13 cellular contexts compared by ENCODE assay signal in genomic region chr22:38284042-38284402, GRCh38. TPM values are rescaled to one million over a fixed set of nuclear protein-coding genes. Genes with fewer than 3 reads are reported as not detected.
DNase-seq lines count a peak whose midpoint lies in the region; ATAC-seq, FAIRE-seq and TF ChIP-seq lines count a peak whose summit lies in the region.
"Had no signal": no experiment of that assay in that cellular context is flagged by ENCODE, and none has a peak within 500 bp of the region (broad histone marks: within the 10 kb centered on the region; RNA-seq: fewer than 3 reads in every experiment).

No MANE protein-coding gene starts in this region.

- peaks cover 8% of the 10 kb centered on the region for H3K36me3 Mint-ChIP-seq in nephron (ENCODE audit: low read depth)

- peaks cover 4% of the 10 kb centered on the region for H3K27me3 Mint-ChIP-seq in nephron (ENCODE audit: low read depth)

- no peak for FAIRE-seq in frontal cortex (lab: Jason Lieb, UNC)

- no peaks in the 10 kb centered on the region for H3K9me3 ChIP-seq in aorta (ENCODE audit: control insufficient read depth, low read length)
- H3K9me3 ChIP-seq: ovary had no signal

- peak overlapping the region; percentile 12 to 97 for H3K27ac ChIP-seq in aorta (ENCODE audit: low read depth in 1 of 2, low read length in 2 of 2)
- H3K27ac ChIP-seq: 22Rv1, ovary had no signal

- H3K9me3 Mint-ChIP-seq in nephron: no peaks in the 10 kb centered on the region

- H3K4me1 ChIP-seq in aorta (ENCODE audit: control insufficient read depth in 1 of 2, insufficient read depth in 2 of 2, low read length in 2 of 2): no peaks in the 10 kb centered on the region

- DNase-seq in NCI-H510A treated with DMSO at 0.1 percent for 48 hours (lab: John Stamatoyannopoulos, UW): peak; percentile 49
- no peak for DNase-seq in NCI-H510A (lab: John Stamatoyannopoulos, UW)
- peak; percentile 79 for DNase-seq in fibroblast of pulmonary artery (ENCODE audit: low read depth)
- DNase-seq in aorta: peak in 1 of 2 donors; percentile 73
- no peak for DNase-seq in posterior vena cava (ENCODE audit: low spot score)
- no peak for DNase-seq in frontal cortex (ENCODE audit: low spot score in 2 of 2)
- no peak for DNase-seq in stimulated activated CD4-positive, alpha-beta T cell treated with anti-CD3 and anti-CD28 coated beads, Interleukin-1b, Interleukin-23, amount 100 ng/mL, for 48 hours
- DNase-seq: activated effector memory CD4-positive, alpha-beta T cell treated with Interleukin-2 at 50 U/mL for 16 hours; foreskin keratinocyte; NCI-H2171 had no signal

- peaks cover 5% of the 10 kb centered on the region for H3K4me1 Mint-ChIP-seq in nephron

- H3K27ac Mint-ChIP-seq in nephron: peak overlapping the region in 2 of 3 experiments; percentile 36 to 37

- H3K36me3 ChIP-seq in aorta (ENCODE audit: control insufficient read depth in 1 of 2, insufficient read depth in 2 of 2, low read length in 1 of 2): no peaks in the 10 kb centered on the region
- H3K36me3 ChIP-seq: ovary had no signal

- no peak for TF ChIP-seq CTCF in fibroblast of pulmonary artery (IDR thresholded peaks at IDR 0.05; ENCODE audit: low read length, missing control alignments)
- no peak for TF ChIP-seq CTCF in nephron (IDR thresholded peaks at IDR 0.05; ENCODE audit: unreplicated experiment in 3 of 3)

- WGBS in aorta, 2 donors: 13 to 28% methylated on average over 5 of the region's 5 CpGs

- intact Hi-C loops in aorta (cut with DNase I): no loop called here
- intact Hi-C loops in posterior vena cava (cut with DNase I): no loop called here

- no peak overlapping the region for H3K4me3 Mint-ChIP-seq in nephron

- H3K27me3 ChIP-seq in aorta (ENCODE audit: control insufficient read depth in 1 of 2, insufficient read depth in 2 of 2, low read length in 1 of 2): no peaks in the 10 kb centered on the region
- H3K27me3 ChIP-seq: foreskin keratinocyte, ovary had no signal

- H3K4me3 ChIP-seq in fibroblast of pulmonary artery (replicated peaks; ENCODE audit: low read depth, low read length): no peak overlapping the region
- H3K4me3 ChIP-seq in aorta (ENCODE audit: low read length in 2 of 2): no peak overlapping the region
- H3K4me3 ChIP-seq: ovary had no signal

- ATAC-seq in aorta (ENCODE audit: low FRiP score): peak; percentile 78
- ATAC-seq: foreskin keratinocyte had no signal

RNA-seq across cellular contexts. Expression of gene TMEM184B, which starts 11.2 kb away (rescaled TPM):
- total RNA-seq in aorta (10 to 100 TPM; 96.3 to 96.9 TPM), posterior vena cava (10 to 100 TPM; 42.9 to 49.7 TPM), frontal cortex (6.9 TPM)
- 10 to 100 TPM; 17.2 to 46.8 TPM for polyA plus RNA-seq in aorta

RNA-seq across cellular contexts. Expression of gene CSNK1E, which starts 33.2 kb away (rescaled TPM):
- total RNA-seq in aorta (100 to 1,000 TPM; 144 to 167 TPM), posterior vena cava (10 to 100 TPM; 70.1 to 88.6 TPM), frontal cortex (197 TPM)
- polyA plus RNA-seq in aorta: 100 to 1,000 TPM in 1 of 2 donors, 10 to 100 TPM in 1; 37.4 to 160 TPM

Comparison
In these comparisons a context has a peak if more than half of its experiments do, and no peak if none do; other contexts are left out.
1. DNase-seq: peak in NCI-H510A treated with DMSO at 0.1 percent for 48 hours (single experiment) and fibroblast of pulmonary artery (single experiment); none in NCI-H510A (single experiment), posterior vena cava (single experiment), frontal cortex (0 of 2) and stimulated activated CD4-positive, alpha-beta T cell treated with anti-CD3 and anti-CD28 coated beads, Interleukin-1b, Interleukin-23, amount 100 ng/mL, for 48 hours (single experiment).